ENCODE assay signal across 15 cellular contexts in genomic region chr7:154777023-154777422, GRCh38.
A peak's percentile ranks its signal among the peaks of the same experiment; 100 is the strongest.
DNase-seq lines count a peak whose midpoint lies in the region; ATAC-seq and TF ChIP-seq lines count a peak whose summit lies in the region.
"Had no signal": no experiment of that assay in that cellular context is flagged by ENCODE, and none has a peak within 500 bp of the region (broad histone marks: within the 10 kb centered on the region; RNA-seq: fewer than 3 reads in every experiment).

No MANE protein-coding gene starts in this region.

- TF ChIP-seq CTCF in retinal pigment epithelial cell (conservative IDR thresholded peaks at IDR 0.05; ENCODE audit: low read depth, low read length) = peak; percentile 48

- ATAC-seq in HG03135 (IDR thresholded peaks at IDR 0.05; ENCODE audit: unreplicated experiment) = no peak
- no peak for ATAC-seq in Right ventricle myocardium superior (ENCODE audit: poor library complexity)
- ATAC-seq: psoas muscle had no signal

- H3K4me3 ChIP-seq in retinal pigment epithelial cell (ENCODE audit: low read length) = no peak overlapping the region
- H3K4me3 ChIP-seq: psoas muscle, stomach had no signal

- intact Hi-C loops in Right ventricle myocardium superior (cut with DNase I) = no loop called here

- DNase-seq in GM04503 (ENCODE audit: low read depth) (peak; percentile 1), M059J (ENCODE audit: low read depth) (peak; percentile 89), retinal pigment epithelial cell (ENCODE audit: low read depth) (peak; percentile 56), Right ventricle myocardium superior (no peak)
- DNase-seq in activated CD4-positive, alpha-beta T cell treated with anti-CD3 and anti-CD28 coated beads for 4 hours = no peak
- DNase-seq in stimulated activated CD4-positive, alpha-beta T cell treated with anti-CD3 and anti-CD28 coated beads, Interleukin-12 subunit alpha, Interleukin-12 subunit beta, amount 100 ng/mL, for 4 hours = no peak
- DNase-seq: activated B cell treated with CpG ODN at 0.5 μM for 24 hours; activated T-cell treated with anti-CD3 and anti-CD28 coated beads, Interleukin-2, amount 50 U/mL, for 24 hours; aorta; DMS153; psoas muscle; SHP77 treated with DMSO at 0.1 percent for 48 hours; stomach had no signal

- H3K27ac ChIP-seq in cingulate gyrus (ENCODE audit: low read depth, low read length) = peak overlapping the region; percentile 96
- H3K27ac ChIP-seq: psoas muscle, stomach had no signal

Comparison
In these comparisons a context has a peak if more than half of its experiments do, and no peak if none do; other contexts are left out.
1. DNase-seq: peak in GM04503 (single experiment), M059J (single experiment) and retinal pigment epithelial cell (single experiment); none in activated CD4-positive, alpha-beta T cell treated with anti-CD3 and anti-CD28 coated beads for 4 hours (0 of 2), stimulated activated CD4-positive, alpha-beta T cell treated with anti-CD3 and anti-CD28 coated beads, Interleukin-12 subunit alpha, Interleukin-12 subunit beta, amount 100 ng/mL, for 4 hours (single experiment) and Right ventricle myocardium superior (single experiment).